In genomic region chr7:155580367-155580766, GRCh38 we compare ENCODE assay signal across 24 cellular contexts. TPM values are rescaled to one million over a fixed set of nuclear protein-coding genes. Genes with fewer than 3 reads are reported as not detected.
DNase-seq lines count a peak whose midpoint lies in the region; ATAC-seq, FAIRE-seq and TF ChIP-seq lines count a peak whose summit lies in the region.
"Had no signal": no experiment of that assay in that cellular context is flagged by ENCODE, and none has a peak within 500 bp of the region (broad histone marks: within the 10 kb centered on the region; RNA-seq: fewer than 3 reads in every experiment).

No MANE protein-coding gene starts in this region.

- H3K4me1 ChIP-seq in GM12878 (ENCODE audit: control insufficient read depth, insufficient read depth, low read length) (no peaks in the 10 kb centered on the region), A673 (ENCODE audit: insufficient read depth, low read length, poor library complexity, severe bottlenecking) (no peaks in the 10 kb centered on the region)
- H3K4me1 ChIP-seq: heart right ventricle, parathyroid adenoma had no signal

- H2AFZ ChIP-seq in GM12878 (ENCODE audit: control insufficient read depth, low read depth, low read length), result no peak overlapping the region
- H2AFZ ChIP-seq: parathyroid adenoma had no signal

- H3K36me3 ChIP-seq in GM12878 (ENCODE audit: control insufficient read depth in 2 of 2, insufficient read depth in 2 of 2, low read length in 1 of 2) (no peaks in the 10 kb centered on the region), A673 (ENCODE audit: insufficient read depth, low read length, poor library complexity, severe bottlenecking) (no peaks in the 10 kb centered on the region)
- H3K36me3 ChIP-seq: heart right ventricle had no signal

- peaks cover 10% of the 10 kb centered on the region for H3K4me1 Mint-ChIP-seq in activated CD8-positive, alpha-beta memory T cell treated with anti-CD3 and anti-CD28 coated beads, Interleukin-2, amount 10 ng/mL, durations not matched to agents 7 days and 5 days
- H3K4me1 Mint-ChIP-seq: naive B cell had no signal

- no peak for TF ChIP-seq RAD21 in GM12878 (IDR thresholded peaks at IDR 0.05; ENCODE audit: insufficient read depth, low read depth, low read length)

- no peaks in the 10 kb centered on the region for H3K79me2 ChIP-seq in GM12878 (ENCODE audit: control insufficient read depth, insufficient read depth, low read length)
- H3K79me2 ChIP-seq: parathyroid adenoma had no signal

- H3K27ac ChIP-seq in GM12878 (ENCODE audit: control insufficient read depth, insufficient read depth) (no peak overlapping the region), A673 (ENCODE audit: low read depth, low read length, poor library complexity, severe bottlenecking) (no peak overlapping the region)
- H3K27ac ChIP-seq: heart right ventricle, parathyroid adenoma, testis had no signal

- no peak overlapping the region for H3K9ac ChIP-seq in GM12878 (ENCODE audit: control insufficient read depth, insufficient read depth, low read length)
- H3K9ac ChIP-seq: parathyroid adenoma had no signal

- intact Hi-C loops in GM12878 (cut with micrococcal nuclease; ENCODE audit: unreplicated experiment) (no loop called here), A673 (cut with micrococcal nuclease; ENCODE audit: unreplicated experiment) (no loop called here)

- no peak overlapping the region for H3K4me3 Mint-ChIP-seq in activated CD8-positive, alpha-beta memory T cell treated with anti-CD3 and anti-CD28 coated beads, Interleukin-2, amount 10 ng/mL, durations not matched to agents 7 days and 5 days
- H3K4me3 Mint-ChIP-seq: CD4-positive, alpha-beta memory T cell; effector memory CD8-positive, alpha-beta T cell; naive B cell; T-helper 1 cell treated with Interleukin-12 subunit alpha and Interleukin-12 subunit beta and Interleukin-4 antibody, amounts not matched to agents 30 μg/mL and 1 μg/mL, for 36 hours had no signal

- H3K9me3 ChIP-seq in GM12878 (replicated peaks; ENCODE audit: control insufficient read depth, insufficient read depth, low read length) (no peaks in the 10 kb centered on the region), A673 (ENCODE audit: low read depth, low read length, poor library complexity, severe bottlenecking) (no peaks in the 10 kb centered on the region)
- H3K9me3 ChIP-seq: heart right ventricle, testis had no signal

- no peak overlapping the region for H3K27ac Mint-ChIP-seq in activated CD8-positive, alpha-beta memory T cell treated with anti-CD3 and anti-CD28 coated beads, Interleukin-2, amount 10 ng/mL, durations not matched to agents 7 days and 5 days
- H3K27ac Mint-ChIP-seq: CD4-positive, alpha-beta memory T cell; effector memory CD8-positive, alpha-beta T cell; naive B cell; T-helper 1 cell treated with Interleukin-12 subunit alpha and Interleukin-12 subunit beta and Interleukin-4 antibody, amounts not matched to agents 30 μg/mL and 1 μg/mL, for 36 hours had no signal

- no peak for TF ChIP-seq POLR2A in GM12878 (IDR thresholded peaks at IDR 0.05; ENCODE audit: low read depth, low read length)

- H3K36me3 Mint-ChIP-seq in activated CD8-positive, alpha-beta memory T cell treated with anti-CD3 and anti-CD28 coated beads, Interleukin-2, amount 10 ng/mL, durations not matched to agents 7 days and 5 days, result no peaks in the 10 kb centered on the region
- H3K36me3 Mint-ChIP-seq: CD4-positive, alpha-beta memory T cell; naive B cell had no signal

- no peak overlapping the region for H3K4me3 ChIP-seq in GM12878
- H3K4me3 ChIP-seq in A673 (ENCODE audit: low read depth, low read length, poor library complexity, severe bottlenecking), result no peak overlapping the region
- H3K4me3 ChIP-seq: heart right ventricle, lung, testis had no signal

- no peaks in the 10 kb centered on the region for H4K20me1 ChIP-seq in GM12878 (ENCODE audit: control insufficient read depth, insufficient read depth)

- CTCF ChIA-PET in activated CD8-positive, alpha-beta memory T cell treated with anti-CD3 and anti-CD28 coated beads, Interleukin-2, amount 10 ng/mL, durations not matched to agents 7 days and 5 days (lab: Charles Lee), result no interaction called here
- CTCF ChIA-PET in GM12878 (lab: Yijun Ruan, JAX) (no interaction called here), A673 (lab: Charles Lee) (no interaction called here)

- POLR2A ChIA-PET in GM12878 (lab: Charles Lee) (no interaction called here), A673 (lab: Charles Lee; ENCODE audit: low non-redundant PET) (no interaction called here)

- TF ChIP-seq EP300 in GM12878 (IDR thresholded peaks at IDR 0.05; ENCODE audit: borderline replicate concordance in 1 of 2, control insufficient read depth in 1 of 2, low read depth in 2 of 2, low read length in 2 of 2), result no peak

- in situ Hi-C loops in GM12878 (cut with MboI), result no loop called here

- no peak for FAIRE-seq in GM12878 (lab: Jason Lieb, UNC)
- FAIRE-seq: astrocyte had no signal

- H3K9me3 Mint-ChIP-seq in activated CD8-positive, alpha-beta memory T cell treated with anti-CD3 and anti-CD28 coated beads, Interleukin-2, amount 10 ng/mL, durations not matched to agents 7 days and 5 days (ENCODE audit: low read depth), result no peaks in the 10 kb centered on the region
- H3K9me3 Mint-ChIP-seq: effector memory CD8-positive, alpha-beta T cell; naive B cell; T-helper 1 cell treated with Interleukin-12 subunit alpha and Interleukin-12 subunit beta and Interleukin-4 antibody, amounts not matched to agents 30 μg/mL and 1 μg/mL, for 36 hours had no signal

- SMC1A ChIA-PET in GM12878 (lab: Charles Lee; ENCODE audit: uncharacterized antibody, unreplicated experiment), result no interaction called here

- no peaks in the 10 kb centered on the region; a peak in 2 of 4 replicates for H3K27me3 ChIP-seq in GM12878 (replicated peaks in 1 of 2; ENCODE audit: control insufficient read depth in 2 of 2, insufficient read depth in 2 of 2, low read length in 1 of 2)
- H3K27me3 ChIP-seq in A673 (replicated peaks; ENCODE audit: insufficient read depth, low read depth, low read length, poor library complexity), result peaks cover 38% of the 10 kb centered on the region
- H3K27me3 ChIP-seq: testis had no signal

- peaks cover 19% of the 10 kb centered on the region for H3K27me3 Mint-ChIP-seq in activated CD8-positive, alpha-beta memory T cell treated with anti-CD3 and anti-CD28 coated beads, Interleukin-2, amount 10 ng/mL, durations not matched to agents 7 days and 5 days

- RAD21 ChIA-PET in GM12878 (lab: Charles Lee; ENCODE audit: unreplicated experiment), result no interaction called here

- no peak for DNase-seq in activated CD8-positive, alpha-beta memory T cell treated with anti-CD3 and anti-CD28 coated beads, Interleukin-2, amount 10 ng/mL, durations not matched to agents 7 days and 5 days
- no peak for DNase-seq in activated CD8-positive, alpha-beta memory T cell treated with anti-CD3 and anti-CD28 coated beads, Interleukin-2, amount 50 U/mL, for 4 hours
- DNase-seq in GM12878 (ENCODE audit: low read depth, low spot score) (no peak), foreskin melanocyte (no peak), A673 (ENCODE audit: low spot score) (no peak)
- DNase-seq in stimulated activated CD8-positive, alpha-beta memory T cell treated with anti-CD3 and anti-CD28 coated beads, Interleukin-15, amount 100 ng/mL, for 48 hours (ENCODE audit: low read depth in 2 of 2), result peak; percentile 44 to 47
- DNase-seq: CD4-positive, alpha-beta memory T cell; DMS79; effector memory CD8-positive, alpha-beta T cell; heart right ventricle; naive B cell; NCI-H187; NCI-H446 treated with DMSO at 0.1 percent for 48 hours; SHP77; testis had no signal

- no peak for TF ChIP-seq CTCF in GM12878 (IDR thresholded peaks at IDR 0.05 in 2 of 3, conservative IDR thresholded peaks at IDR 0.05 in 1 of 3; ENCODE audit: control insufficient read depth in 2 of 3, extremely low read depth in 1 of 3, insufficient read depth in 1 of 3, low read depth in 3 of 3, low read length in 3 of 3)
- TF ChIP-seq CTCF in A673 (conservative IDR thresholded peaks at IDR 0.05; ENCODE audit: low read depth, low read length), result no peak

- 0% methylated on average over 3 of the region's 3 CpGs for WGBS in GM12878 (ENCODE audit: insufficient coverage, insufficient replicate concordance, low lambda C conversion rate, missing lambda C conversion rate)

- ATAC-seq in activated CD8-positive, alpha-beta memory T cell treated with anti-CD3 and anti-CD28 coated beads, Interleukin-2, amount 10 ng/mL, durations not matched to agents 7 days and 5 days, result peak; percentile 27
- ATAC-seq in HG03442 (IDR thresholded peaks at IDR 0.05; ENCODE audit: unreplicated experiment) (peak; percentile 61), GM12878 (peak; percentile 43), GM19467 (IDR thresholded peaks at IDR 0.05; ENCODE audit: unreplicated experiment) (no peak)
- ATAC-seq: effector memory CD8-positive, alpha-beta T cell; heart right ventricle had no signal

- H3K4me2 ChIP-seq in GM12878 (ENCODE audit: control insufficient read depth, insufficient read depth), result no peak overlapping the region

- no TSS peak for BruUV-seq in GM12878 (replicated peaks; lab: Mats Ljungman, UMichigan)
- no TSS peak for BruUV-seq in A673 (replicated peaks; lab: Mats Ljungman, UMichigan)

RNA-seq across cellular contexts. Expression of gene CNPY1, which starts 34.0 kb away (rescaled TPM):
- not detected for total RNA-seq in activated CD8-positive, alpha-beta memory T cell treated with anti-CD3 and anti-CD28 coated beads, Interleukin-2, amount 10 ng/mL, durations not matched to agents 7 days and 5 days
- total RNA-seq in GM12878 (2013; cell fraction: nucleolus; rRNA removed), result 0.22 TPM in 1 of 2 replicates, not detected in the other
- total RNA-seq in GM12878 (2014; rRNA removed) (not detected in 2 replicates), GM12878 (2014; rRNA removed; fragmentation: Illumina TruSeq; extraction: Trizol) (not detected in 2 replicates), GM12878 (2021) (not detected in 2 replicates), A673 (2021) (not detected in 2 replicates)
- not detected for polyA plus RNA-seq in GM12878 (2011; ENCODE audit: low read depth)
- polyA plus RNA-seq in GM12878 (2011; rRNA removed) (not detected in 2 replicates), GM12878 (2014; fragmentation: Illumina TruSeq; extraction: Trizol) (not detected in 2 replicates), GM12878 (2014; fragmentation: Nextera tagmentation; extraction: Ambion mirVana) (not detected), GM12878 (2014; rRNA removed) (0.04 TPM in 1 of 2 replicates, not detected in the other), GM12878 (2016; fragmentation: Nextera tagmentation; extraction: Ambion mirVana) (not detected)
- not detected in 2 replicates for polyA plus RNA-seq in GM12878 (2011; cell fraction: cytosol; rRNA removed)
- polyA plus RNA-seq in GM12878 (2011; cell fraction: nucleus; rRNA removed), result not detected in 2 replicates
- polyA plus RNA-seq in GM12878 (2012), result not detected in 2 replicates
- polyA minus RNA-seq in GM12878 (2011; rRNA and poly(A)+ RNA removed), result not detected in 2 replicates
- not detected in 2 replicates for polyA minus RNA-seq in GM12878 (2011; cell fraction: cytosol; rRNA and poly(A)+ RNA removed)
- not detected in 2 replicates for polyA minus RNA-seq in GM12878 (2011; cell fraction: nucleus; rRNA and poly(A)+ RNA removed)
- total RNA-seq: astrocyte; CD4-positive, alpha-beta memory T cell; chondrocyte; fibroblast of lung; heart right ventricle; lung had no signal
- polyA plus RNA-seq: AG04450; CD4-positive, alpha-beta memory T cell; fibroblast of lung; heart right ventricle; lung had no signal

Comparison
In these comparisons a context has a peak if more than half of its experiments do, and no peak if none do; other contexts are left out.
1. DNase-seq: peak in stimulated activated CD8-positive, alpha-beta memory T cell treated with anti-CD3 and anti-CD28 coated beads, Interleukin-15, amount 100 ng/mL, for 48 hours (2 of 2); none in activated CD8-positive, alpha-beta memory T cell treated with anti-CD3 and anti-CD28 coated beads, Interleukin-2, amount 10 ng/mL, durations not matched to agents 7 days and 5 days (single experiment), activated CD8-positive, alpha-beta memory T cell treated with anti-CD3 and anti-CD28 coated beads, Interleukin-2, amount 50 U/mL, for 4 hours (single experiment), GM12878 (single experiment), foreskin melanocyte (single experiment) and A673 (single experiment).